ENCODE assay signal across 12 cellular contexts in genomic region chr5:140267201-140267540, GRCh38. TPM values are rescaled to one million over a fixed set of nuclear protein-coding genes. Genes with fewer than 3 reads are reported as not detected.
DNase-seq lines count a peak whose midpoint lies in the region; ATAC-seq and TF ChIP-seq lines count a peak whose summit lies in the region.
"Had no signal": no experiment of that assay in that cellular context is flagged by ENCODE, and none has a peak within 500 bp of the region (broad histone marks: within the 10 kb centered on the region; RNA-seq: fewer than 3 reads in every experiment).

No MANE protein-coding gene starts in this region.

- DNase-seq in CD4-positive, CD25-positive, alpha-beta regulatory T cell: no peak
- DNase-seq in activated T-helper 1 cell treated with anti-CD3 and anti-CD28 coated beads, Interleukin-12 subunit alpha, Interleukin-12 subunit beta, Interleukin-2, Interleukin-4 antibody, amounts not matched to agents 30 ng/mL and 10 ng/mL and 1 ng/mL, durations not matched to agents 14 hours and 24 hours and 36 hours (ENCODE audit: low spot score): no peak
- no peak for DNase-seq in memory B cell (ENCODE audit: low spot score in 2 of 2)
- no peak for DNase-seq in chondrocyte (ENCODE audit: low spot score)
- DNase-seq in D341Med (ENCODE audit: low spot score): no peak
- no peak for DNase-seq in NAMALWA (ENCODE audit: low spot score)
- DNase-seq in transverse colon: no peak
- DNase-seq: left lung, thyroid gland had no signal

- intact Hi-C loops in activated T-helper 1 cell treated with anti-CD3 and anti-CD28 coated beads, Interleukin-12 subunit alpha, Interleukin-12 subunit beta, Interleukin-2, Interleukin-4 antibody, amounts not matched to agents 30 ng/mL and 10 ng/mL and 1 ng/mL, durations not matched to agents 14 hours and 24 hours and 36 hours (cut with micrococcal nuclease): no loop called here
- intact Hi-C loops in transverse colon (cut with DNase I; ENCODE audit: low total_unique reads): no loop called here

- peaks cover 12 to 33% (median 22%) of the 10 kb centered on the region in 4 donors for H3K4me1 Mint-ChIP-seq in CD4-positive, CD25-positive, alpha-beta regulatory T cell
- H3K4me1 Mint-ChIP-seq in activated T-helper 1 cell treated with anti-CD3 and anti-CD28 coated beads, Interleukin-12 subunit alpha, Interleukin-12 subunit beta, Interleukin-2, Interleukin-4 antibody, amounts not matched to agents 30 ng/mL and 10 ng/mL and 1 ng/mL, durations not matched to agents 14 hours and 24 hours and 36 hours (ENCODE audit: low read depth): peaks cover 39% of the 10 kb centered on the region
- H3K4me1 Mint-ChIP-seq in memory B cell: peaks cover 21% of the 10 kb centered on the region
- peaks cover 10% of the 10 kb centered on the region for H3K4me1 Mint-ChIP-seq in chondrocyte (ENCODE audit: low read depth)

- no peaks in the 10 kb centered on the region for H3K27me3 ChIP-seq in CD4-positive, CD25-positive, alpha-beta regulatory T cell (ENCODE audit: control insufficient read depth, insufficient read depth, low read length)
- H3K27me3 ChIP-seq in transverse colon: no peaks in the 10 kb centered on the region
- H3K27me3 ChIP-seq: left lung, thyroid gland had no signal

- no peaks in the 10 kb centered on the region for H3K9me3 ChIP-seq in CD4-positive, CD25-positive, alpha-beta regulatory T cell (ENCODE audit: control insufficient read depth in 2 of 2, low read length in 2 of 2)
- no peaks in the 10 kb centered on the region for H3K9me3 ChIP-seq in transverse colon
- H3K9me3 ChIP-seq: left lung, thyroid gland had no signal

- H3K4me1 ChIP-seq in CD4-positive, CD25-positive, alpha-beta regulatory T cell (ENCODE audit: control insufficient read depth, insufficient read depth, low read length, poor library complexity, severe bottlenecking): no peaks in the 10 kb centered on the region
- peaks cover 3 to 15% (median 6%) of the 10 kb centered on the region in 4 donors for H3K4me1 ChIP-seq in transverse colon

- peaks cover 14% of the 10 kb centered on the region for H3K36me3 Mint-ChIP-seq in CD4-positive, CD25-positive, alpha-beta regulatory T cell
- H3K36me3 Mint-ChIP-seq in activated T-helper 1 cell treated with anti-CD3 and anti-CD28 coated beads, Interleukin-12 subunit alpha, Interleukin-12 subunit beta, Interleukin-2, Interleukin-4 antibody, amounts not matched to agents 30 ng/mL and 10 ng/mL and 1 ng/mL, durations not matched to agents 14 hours and 24 hours and 36 hours (ENCODE audit: low read depth): peaks cover 28% of the 10 kb centered on the region
- H3K36me3 Mint-ChIP-seq in memory B cell (peaks cover 9% of the 10 kb centered on the region), chondrocyte (ENCODE audit: low read depth) (peaks cover 1% of the 10 kb centered on the region)

- TF ChIP-seq EP300 in transverse colon (IDR thresholded peaks at IDR 0.05; ENCODE audit: low read depth): no peak

- TF ChIP-seq CTCF in chondrocyte (IDR thresholded peaks at IDR 0.05): no peak
- TF ChIP-seq CTCF in transverse colon (IDR thresholded peaks at IDR 0.05): no peak

- peaks cover 10% of the 10 kb centered on the region for H3K36me3 ChIP-seq in CD4-positive, CD25-positive, alpha-beta regulatory T cell (ENCODE audit: control insufficient read depth, insufficient read depth, low read length)
- no peaks in the 10 kb centered on the region for H3K36me3 ChIP-seq in transverse colon
- H3K36me3 ChIP-seq: left lung, thyroid gland had no signal

- in situ Hi-C loops in transverse colon (cut with MboI; ENCODE audit: low pct_ligation_motif_present in 1 of 4, low pct_unique_long_range_greater_than_20kb in 1 of 4, low sequenced_read_pairs in 3 of 4): no loop called here

- no peaks in the 10 kb centered on the region for H3K27me3 Mint-ChIP-seq in CD4-positive, CD25-positive, alpha-beta regulatory T cell
- no peaks in the 10 kb centered on the region for H3K27me3 Mint-ChIP-seq in activated T-helper 1 cell treated with anti-CD3 and anti-CD28 coated beads, Interleukin-12 subunit alpha, Interleukin-12 subunit beta, Interleukin-2, Interleukin-4 antibody, amounts not matched to agents 30 ng/mL and 10 ng/mL and 1 ng/mL, durations not matched to agents 14 hours and 24 hours and 36 hours (ENCODE audit: insufficient read depth)
- no peaks in the 10 kb centered on the region for H3K27me3 Mint-ChIP-seq in memory B cell
- no peaks in the 10 kb centered on the region for H3K27me3 Mint-ChIP-seq in chondrocyte (ENCODE audit: low read depth)

- H3K4me3 Mint-ChIP-seq in CD4-positive, CD25-positive, alpha-beta regulatory T cell: no peak overlapping the region
- peak overlapping the region; percentile 9 for H3K4me3 Mint-ChIP-seq in activated T-helper 1 cell treated with anti-CD3 and anti-CD28 coated beads, Interleukin-12 subunit alpha, Interleukin-12 subunit beta, Interleukin-2, Interleukin-4 antibody, amounts not matched to agents 30 ng/mL and 10 ng/mL and 1 ng/mL, durations not matched to agents 14 hours and 24 hours and 36 hours
- H3K4me3 Mint-ChIP-seq in memory B cell (no peak overlapping the region), chondrocyte (ENCODE audit: unreplicated experiment) (no peak overlapping the region)
- H3K4me3 Mint-ChIP-seq: nephron had no signal

- H3K9me3 Mint-ChIP-seq in CD4-positive, CD25-positive, alpha-beta regulatory T cell: peaks cover 0 to 2% (median 0%) of the 10 kb centered on the region in 7 donors
- H3K9me3 Mint-ChIP-seq in activated T-helper 1 cell treated with anti-CD3 and anti-CD28 coated beads, Interleukin-12 subunit alpha, Interleukin-12 subunit beta, Interleukin-2, Interleukin-4 antibody, amounts not matched to agents 30 ng/mL and 10 ng/mL and 1 ng/mL, durations not matched to agents 14 hours and 24 hours and 36 hours: no peaks in the 10 kb centered on the region
- H3K9me3 Mint-ChIP-seq in memory B cell: no peaks in the 10 kb centered on the region
- no peaks in the 10 kb centered on the region for H3K9me3 Mint-ChIP-seq in chondrocyte (ENCODE audit: low read depth)
- H3K9me3 Mint-ChIP-seq: nephron had no signal

- 65 to 79% methylated on average over 3 of the region's 3 CpGs for WGBS in transverse colon (ENCODE audit: low coverage in 1 of 2), 2 donors

- no peak for ATAC-seq in CD4-positive, CD25-positive, alpha-beta regulatory T cell (ENCODE audit: low read depth in 2 of 2)
- no peak for ATAC-seq in memory B cell (ENCODE audit: low read depth)
- ATAC-seq: left lung had no signal

- TF ChIP-seq POLR2A in transverse colon (IDR thresholded peaks at IDR 0.05): no peak

- peak overlapping the region in 2 of 3 donors; percentile 8 to 67 for H3K27ac Mint-ChIP-seq in CD4-positive, CD25-positive, alpha-beta regulatory T cell
- peak overlapping the region; percentile 25 for H3K27ac Mint-ChIP-seq in activated T-helper 1 cell treated with anti-CD3 and anti-CD28 coated beads, Interleukin-12 subunit alpha, Interleukin-12 subunit beta, Interleukin-2, Interleukin-4 antibody, amounts not matched to agents 30 ng/mL and 10 ng/mL and 1 ng/mL, durations not matched to agents 14 hours and 24 hours and 36 hours
- H3K27ac Mint-ChIP-seq in memory B cell (peak overlapping the region; percentile 28), chondrocyte (ENCODE audit: unreplicated experiment) (no peak overlapping the region)

- H3K27ac ChIP-seq in CD4-positive, CD25-positive, alpha-beta regulatory T cell (ENCODE audit: insufficient read depth, low read length, poor library complexity, severe bottlenecking): no peak overlapping the region
- H3K27ac ChIP-seq in transverse colon: no peak overlapping the region
- H3K27ac ChIP-seq: RWPE1, thyroid gland had no signal

- no peak overlapping the region for H3K4me3 ChIP-seq in CD4-positive, CD25-positive, alpha-beta regulatory T cell (ENCODE audit: low read depth, low read length)
- H3K4me3 ChIP-seq in GM08714 (ENCODE audit: low read length): peak overlapping the region; percentile 3; the same call in 1 of the 2 replicates
- no peak overlapping the region for H3K4me3 ChIP-seq in transverse colon
- H3K4me3 ChIP-seq: left lung, thyroid gland had no signal

RNA-seq across cellular contexts. Expression of gene PFDN1, which starts 35.7 kb away (rescaled TPM):
- total RNA-seq in CD4-positive, CD25-positive, alpha-beta regulatory T cell: 34.3 TPM
- polyA plus RNA-seq in CD4-positive, CD25-positive, alpha-beta regulatory T cell: 100 to 1,000 TPM; 107 to 152 (median 120) TPM
- total RNA-seq in activated T-helper 1 cell treated with anti-CD3 and anti-CD28 coated beads, Interleukin-12 subunit alpha, Interleukin-12 subunit beta, Interleukin-2, Interleukin-4 antibody, amounts not matched to agents 30 ng/mL and 10 ng/mL and 1 ng/mL, durations not matched to agents 14 hours and 24 hours and 36 hours: 59.5 and 60.6 TPM in 2 replicates
- 44.5 to 50.5 TPM (median 49.0 TPM) in 3 replicates for total RNA-seq in chondrocyte
- 100 to 1,000 TPM in 2 of 4 donors, 10 to 100 TPM in 2; 72.9 to 230 (median 98.4) TPM for total RNA-seq in transverse colon
